In genomic region chr7:143016996-143017395, GRCh38 we compare ENCODE assay signal across 20 cellular contexts. TPM values are rescaled to one million over a fixed set of nuclear protein-coding genes. Genes with fewer than 3 reads are reported as not detected.
DNase-seq lines count a peak whose midpoint lies in the region; ATAC-seq and TF ChIP-seq lines count a peak whose summit lies in the region.
"Had no signal": no experiment of that assay in that cellular context is flagged by ENCODE, and none has a peak within 500 bp of the region (broad histone marks: within the 10 kb centered on the region; RNA-seq: fewer than 3 reads in every experiment).

No MANE protein-coding gene starts in this region.

- CTCF ChIA-PET in activated B cell treated with CpG ODN at 0.5 μM for 24 hours (lab: Charles Lee), result interaction anchor here (0.6 to 17.3 kb wide), 7 partner anchors 9 to 413 kb away, joined by 3 to 519 read pairs (median 5); partner anchors contain the start of gene TAS2R40

- H3K4me3 ChIP-seq in trophoblast cell (ENCODE audit: low read depth, low read length), result no peak overlapping the region
- H3K4me3 ChIP-seq: PC-9, SK-N-MC had no signal

- H3K27ac Mint-ChIP-seq in activated B cell treated with CpG ODN at 0.5 μM for 24 hours, result peak overlapping the region; percentile 95

- TF ChIP-seq CTCF in activated B cell treated with CpG ODN at 0.5 μM for 24 hours (IDR thresholded peaks at IDR 0.05), result no peak

- H4K12ac ChIP-seq in trophoblast cell (ENCODE audit: low read depth, low read length), result no peak overlapping the region

- intact Hi-C loops in activated B cell treated with CpG ODN at 0.5 μM for 24 hours (cut with micrococcal nuclease), result loop anchor here (2.0 to 10.0 kb wide), 2 partner anchors 110 to 368 kb away; partner anchors contain the start of gene ZYX

- DNase-seq in EH (ENCODE audit: low read depth) (peak; percentile 18), activated B cell treated with CpG ODN at 0.5 μM for 24 hours (no peak), trophoblast cell (no peak), pons (ENCODE audit: low spot score) (no peak), NCI-H2081 treated with DMSO at 0.1 percent for 48 hours (lab: John Stamatoyannopoulos, UW) (no peak)
- no peak for DNase-seq in activated CD4-positive, alpha-beta T cell treated with anti-CD3 and anti-CD28 coated beads for 48 hours
- DNase-seq: COR-L47; H7; NCI-H146; NCI-H2107; NCI-H345; NCI-H526 treated with DMSO at 0.1 percent for 48 hours; NK-92 treated with Interleukin-12 subunit alpha and Interleukin-12 subunit beta, amount 100 ng/mL, for 24 hours; PC-9 had no signal

- peaks cover 8% of the 10 kb centered on the region for H3K36me3 Mint-ChIP-seq in activated B cell treated with CpG ODN at 0.5 μM for 24 hours (ENCODE audit: low read depth)

- H2BK12ac ChIP-seq in trophoblast cell (ENCODE audit: low read length), result peak overlapping the region; percentile 30

- H3K4me2 ChIP-seq in trophoblast cell (ENCODE audit: low read length), result peak overlapping the region; percentile 17
- H3K4me2 ChIP-seq: PC-9 had no signal

- peak overlapping the region; percentile 7 for H2BK5ac ChIP-seq in trophoblast cell (ENCODE audit: low read depth, low read length, poor library complexity)

- ATAC-seq in HG03196 (IDR thresholded peaks at IDR 0.05; ENCODE audit: unreplicated experiment) (peak; percentile 40), activated B cell treated with CpG ODN at 0.5 μM for 24 hours (ENCODE audit: low read depth) (peak; percentile 33), GM19395 (IDR thresholded peaks at IDR 0.05; ENCODE audit: unreplicated experiment) (no peak)

- peaks cover 7% of the 10 kb centered on the region for H3K79me1 ChIP-seq in trophoblast cell (ENCODE audit: low read length)

- peak overlapping the region; percentile 38 for H4K8ac ChIP-seq in trophoblast cell (ENCODE audit: low read depth, low read length)

- H3K27ac ChIP-seq in trophoblast cell (ENCODE audit: low read depth, low read length), result peak overlapping the region; percentile 87
- H3K27ac ChIP-seq: C4-2B, PC-9, SK-N-MC had no signal

- H3K4me1 Mint-ChIP-seq in activated B cell treated with CpG ODN at 0.5 μM for 24 hours, result peaks cover 72% of the 10 kb centered on the region

- peaks cover 8 to 11% of the 10 kb centered on the region in 2 experiments for H3K4me1 ChIP-seq in trophoblast cell (ENCODE audit: control insufficient read depth in 1 of 2, insufficient read depth in 2 of 2, low read length in 2 of 2)

- no peaks in the 10 kb centered on the region for H3K79me2 ChIP-seq in trophoblast cell (ENCODE audit: control insufficient read depth, insufficient read depth, low read length, poor library complexity)

- H3K36me3 ChIP-seq in trophoblast cell (ENCODE audit: control insufficient read depth in 1 of 2, insufficient read depth in 2 of 2, low read length in 2 of 2), result no peaks in the 10 kb centered on the region

- H2AK5ac ChIP-seq in trophoblast cell (ENCODE audit: low read length), result no peak overlapping the region

- peak overlapping the region; percentile 8 for H3K14ac ChIP-seq in trophoblast cell (ENCODE audit: low read length)

- peak overlapping the region; percentile 57 for H2BK120ac ChIP-seq in trophoblast cell (ENCODE audit: insufficient read depth, low read length, poor library complexity)

- POLR2A ChIA-PET in activated B cell treated with CpG ODN at 0.5 μM for 24 hours (lab: Charles Lee), result interaction anchor here (0.6 to 4.9 kb wide), 6 partner anchors 68 to 220 kb away, joined by 3 to 22 read pairs (median 11); no protein-coding TSS in a partner anchor

- H3K4ac ChIP-seq in trophoblast cell (ENCODE audit: low read depth, low read length), result no peak overlapping the region

- H3K9ac ChIP-seq in trophoblast cell (ENCODE audit: low read length), result peak overlapping the region; percentile 36

- H4K91ac ChIP-seq in trophoblast cell (ENCODE audit: low read depth, low read length), result peak overlapping the region; percentile 21

- H3K27me3 ChIP-seq in trophoblast cell (ENCODE audit: insufficient read depth, low read length), result no peaks in the 10 kb centered on the region

- peak overlapping the region; percentile 41 for H3K4me3 Mint-ChIP-seq in activated B cell treated with CpG ODN at 0.5 μM for 24 hours

- no peak overlapping the region for H3K18ac ChIP-seq in trophoblast cell (ENCODE audit: low read length)

- H3K27me3 Mint-ChIP-seq in activated B cell treated with CpG ODN at 0.5 μM for 24 hours, result no peaks in the 10 kb centered on the region
- H3K27me3 Mint-ChIP-seq: IgD-negative memory B cell had no signal

- WGBS in trophoblast cell (ENCODE audit: extremely low coverage, insufficient coverage, insufficient read length), result no CpG with 5 or more reads among the region's 2 CpGs

- no peak overlapping the region for H2AFZ ChIP-seq in trophoblast cell (ENCODE audit: insufficient read depth, low read length, poor library complexity)
- H2AFZ ChIP-seq: PC-9 had no signal

- peaks cover 7% of the 10 kb centered on the region for H3K9me3 Mint-ChIP-seq in activated B cell treated with CpG ODN at 0.5 μM for 24 hours

- no peaks in the 10 kb centered on the region for H3K9me3 ChIP-seq in trophoblast cell (ENCODE audit: insufficient read depth, low read depth, low read length)

- peak overlapping the region; percentile 42 for H3K23ac ChIP-seq in trophoblast cell (ENCODE audit: low read length)

RNA-seq across cellular contexts. Expression of gene OR9A2, which starts 9.9 kb away (rescaled TPM):
- 0.31 and 0.56 TPM in 2 replicates for total RNA-seq in activated B cell treated with CpG ODN at 0.5 μM for 24 hours
- polyA plus RNA-seq in trophoblast cell (2013), result not detected in 2 replicates
- total RNA-seq: H7, HT1080, PC-9 had no signal
- polyA plus RNA-seq: IgD-negative memory B cell had no signal

RNA-seq across cellular contexts. Expression of gene OR6V1, which starts 35.1 kb away (rescaled TPM):
- not detected in 2 replicates for total RNA-seq in activated B cell treated with CpG ODN at 0.5 μM for 24 hours
- not detected in 2 replicates for polyA plus RNA-seq in trophoblast cell (2013)
- total RNA-seq: H7, HT1080, PC-9 had no signal
- polyA plus RNA-seq: IgD-negative memory B cell had no signal

RNA-seq across cellular contexts. Expression of gene KEL, which starts 54.8 kb away (rescaled TPM):
- 0.37 and 1.2 TPM in 2 replicates for total RNA-seq in activated B cell treated with CpG ODN at 0.5 μM for 24 hours
- 0.19 and 0.26 TPM in 2 replicates for polyA plus RNA-seq in trophoblast cell (2013)
- total RNA-seq: HT1080 had no signal
- polyA plus RNA-seq: IgD-negative memory B cell had no signal
